In the genomic region with DNA sequence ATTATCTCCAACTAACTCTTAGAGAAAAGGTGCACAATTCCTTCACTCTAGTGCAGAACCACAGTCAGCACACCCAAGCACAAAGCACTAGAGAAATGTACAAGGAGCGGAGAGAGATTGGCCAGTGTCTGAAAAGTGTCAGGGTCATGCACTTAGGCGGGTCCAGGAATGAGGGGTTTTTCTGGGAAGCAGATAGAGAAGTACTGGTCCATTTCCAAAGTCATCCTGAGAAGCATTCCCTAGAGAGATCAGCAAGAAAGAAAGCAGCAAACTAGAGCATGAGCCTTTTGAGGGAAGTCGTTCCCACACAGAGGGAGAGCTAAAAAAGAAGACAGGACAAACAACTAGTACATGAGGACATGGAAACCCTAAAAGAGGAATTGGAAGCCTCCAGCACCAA, we compare ENCODE assay signal across 10 cellular contexts.
DNase-seq lines count a peak whose midpoint lies in the region; ATAC-seq and TF ChIP-seq lines count a peak whose summit lies in the region.
"Had no signal": no experiment of that assay in that cellular context is flagged by ENCODE, and none has a peak within 500 bp of the region (broad histone marks: within the 10 kb centered on the region; RNA-seq: fewer than 3 reads in every experiment).

No MANE protein-coding gene starts in this region.

- H3K4me1 ChIP-seq in CD4-positive, alpha-beta memory T cell (ENCODE audit: insufficient read depth, low read length): peaks cover 86% of the 10 kb centered on the region
- H3K4me1 ChIP-seq in GM23248 (ENCODE audit: insufficient read depth) (peaks cover 24% of the 10 kb centered on the region), mucosa of rectum (ENCODE audit: control insufficient read depth in 2 of 2, insufficient read depth in 2 of 2, low read length in 2 of 2) (peaks cover 15 to 21% of the 10 kb centered on the region in 2 donors)
- H3K4me1 ChIP-seq: gastrocnemius medialis, uterus had no signal

- H3K27me3 Mint-ChIP-seq in CD4-positive, alpha-beta memory T cell: no peaks in the 10 kb centered on the region
- H3K27me3 Mint-ChIP-seq in activated T-helper 17 cell treated with anti-CD3 and anti-CD28 coated beads, Interleukin-2, amount 50 U/mL, for 72 hours: no peaks in the 10 kb centered on the region

- H3K36me3 Mint-ChIP-seq in CD4-positive, alpha-beta memory T cell: peaks cover 12 to 66% of the 10 kb centered on the region in 2 donors
- peaks cover 49% of the 10 kb centered on the region for H3K36me3 Mint-ChIP-seq in activated T-helper 17 cell treated with anti-CD3 and anti-CD28 coated beads, Interleukin-2, amount 50 U/mL, for 72 hours (ENCODE audit: low read depth)

- POLR2A ChIA-PET in CD4-positive, alpha-beta memory T cell (lab: Charles Lee; ENCODE audit: partially characterized antibody): interaction anchor here (0.6 to 1.6 kb wide), 6 partner anchors 14 to 157 kb away, joined by 3 to 7 read pairs (median 3); no protein-coding TSS in a partner anchor

- H3K27me3 ChIP-seq in CD4-positive, alpha-beta memory T cell (ENCODE audit: insufficient read depth, low read length): no peaks in the 10 kb centered on the region
- H3K27me3 ChIP-seq in GM23248 (replicated peaks; ENCODE audit: insufficient read depth) (no peaks in the 10 kb centered on the region), mucosa of rectum (ENCODE audit: control insufficient read depth in 2 of 2, insufficient read depth in 2 of 2, low read length in 2 of 2) (peaks cover 6 to 7% of the 10 kb centered on the region in 2 donors), WERI-Rb-1 (ENCODE audit: insufficient read depth, low read depth, severe bottlenecking) (no peaks in the 10 kb centered on the region)
- H3K27me3 ChIP-seq: gastrocnemius medialis, uterus had no signal

- H3K36me3 ChIP-seq in CD4-positive, alpha-beta memory T cell (ENCODE audit: insufficient read depth, low read length): peaks cover 8% of the 10 kb centered on the region
- H3K36me3 ChIP-seq in GM23248 (ENCODE audit: low read depth) (no peaks in the 10 kb centered on the region), mucosa of rectum (ENCODE audit: control insufficient read depth in 2 of 2, insufficient read depth in 2 of 2, low read length in 2 of 2) (no peaks in the 10 kb centered on the region), WERI-Rb-1 (no peaks in the 10 kb centered on the region)
- H3K36me3 ChIP-seq: gastrocnemius medialis, uterus had no signal

- H3K9me3 Mint-ChIP-seq in CD4-positive, alpha-beta memory T cell: no peaks in the 10 kb centered on the region
- H3K9me3 Mint-ChIP-seq in activated T-helper 17 cell treated with anti-CD3 and anti-CD28 coated beads, Interleukin-2, amount 50 U/mL, for 72 hours: no peaks in the 10 kb centered on the region

- in situ Hi-C loops in GM23248 (cut with MboI): no loop called here

- H3K9ac ChIP-seq in GM23248 (peak overlapping the region; percentile 90), mucosa of rectum (ENCODE audit: low read depth in 1 of 2, low read length in 2 of 2) (no peak overlapping the region)

- intact Hi-C loops in CD4-positive, alpha-beta memory T cell (cut with micrococcal nuclease): loop anchor here (2.0 to 5.0 kb wide), 5 partner anchors 36 to 205 kb away; no protein-coding TSS in a partner anchor

- CTCF ChIA-PET in CD4-positive, alpha-beta memory T cell (lab: Charles Lee; ENCODE audit: partially characterized antibody): no interaction called here

- peaks cover 25% of the 10 kb centered on the region for H3F3A ChIP-seq in GM23248 (ENCODE audit: insufficient read depth)

- H3K27ac ChIP-seq in CD4-positive, alpha-beta memory T cell (ENCODE audit: low read depth, low read length): peak overlapping the region; percentile 92
- H3K27ac ChIP-seq in GM23248 (peak overlapping the region; percentile 100), mucosa of rectum (ENCODE audit: low read depth in 2 of 2, low read length in 2 of 2) (peak overlapping the region; percentile 26 to 34), WERI-Rb-1 (no peak overlapping the region)

- no peak for TF ChIP-seq CTCF in WERI-Rb-1 (IDR thresholded peaks at IDR 0.05; ENCODE audit: low read depth, low read length)

- peak overlapping the region; percentile 95 to 100 (median 98) for H3K27ac Mint-ChIP-seq in CD4-positive, alpha-beta memory T cell
- peak overlapping the region; percentile 96 for H3K27ac Mint-ChIP-seq in activated T-helper 17 cell treated with anti-CD3 and anti-CD28 coated beads, Interleukin-2, amount 50 U/mL, for 72 hours

- no peak for DNase-seq in CD4-positive, alpha-beta memory T cell
- DNase-seq in GM23248 (no peak), NCI-H1092 treated with DMSO at 0.1 percent for 48 hours (lab: John Stamatoyannopoulos, UW) (no peak), WERI-Rb-1 (no peak)
- no peak for DNase-seq in effector CD8-positive, alpha-beta T cell (lab: John Stamatoyannopoulos, UW)

- no peaks in the 10 kb centered on the region for H3K79me2 ChIP-seq in GM23248 (ENCODE audit: insufficient read depth)

- H3K4me1 Mint-ChIP-seq in CD4-positive, alpha-beta memory T cell: peaks cover 56 to 85% (median 70%) of the 10 kb centered on the region in 4 donors
- H3K4me1 Mint-ChIP-seq in activated T-helper 17 cell treated with anti-CD3 and anti-CD28 coated beads, Interleukin-2, amount 50 U/mL, for 72 hours: peaks cover 48% of the 10 kb centered on the region

- H3K4me3 Mint-ChIP-seq in CD4-positive, alpha-beta memory T cell: peak overlapping the region; percentile 12 to 75 (median 59)
- peak overlapping the region; percentile 80 for H3K4me3 Mint-ChIP-seq in activated T-helper 17 cell treated with anti-CD3 and anti-CD28 coated beads, Interleukin-2, amount 50 U/mL, for 72 hours

- peak overlapping the region; percentile 70 for H3K4me2 ChIP-seq in GM23248 (ENCODE audit: unreplicated experiment)

- no peaks in the 10 kb centered on the region for H3K9me3 ChIP-seq in CD4-positive, alpha-beta memory T cell (ENCODE audit: control insufficient read depth in 1 of 2, low read length in 2 of 2)
- no peaks in the 10 kb centered on the region for H3K9me3 ChIP-seq in GM23248 (ENCODE audit: low read depth)
- H3K9me3 ChIP-seq in mucosa of rectum (ENCODE audit: control insufficient read depth in 2 of 2, low read length in 2 of 2): no peaks in the 10 kb centered on the region
- H3K9me3 ChIP-seq in WERI-Rb-1 (ENCODE audit: severe bottlenecking): no peaks in the 10 kb centered on the region
- H3K9me3 ChIP-seq: gastrocnemius medialis, uterus had no signal

- no peaks in the 10 kb centered on the region for H3K9me2 ChIP-seq in GM23248 (ENCODE audit: insufficient read depth)

- no peak overlapping the region for H3K4me3 ChIP-seq in CD4-positive, alpha-beta memory T cell (ENCODE audit: low read length in 2 of 2)
- H3K4me3 ChIP-seq in GM23248 (peak overlapping the region; percentile 64), mucosa of rectum (ENCODE audit: low read length in 2 of 2) (no peak overlapping the region), WERI-Rb-1 (ENCODE audit: low read depth, low read length) (no peak overlapping the region)
- H3K4me3 ChIP-seq: gastrocnemius medialis, uterus had no signal

- no peaks in the 10 kb centered on the region for H4K20me1 ChIP-seq in GM23248 (ENCODE audit: insufficient read depth)

- no peak overlapping the region for H2AFZ ChIP-seq in GM23248

- WGBS in GM23248 (ENCODE audit: low coverage in 1 of 2, low lambda C conversion rate in 2 of 2, missing lambda C conversion rate in 2 of 2), 2 experiments: 35 to 39% methylated on average over 3 of the region's 3 CpGs

- ATAC-seq in activated T-helper 17 cell treated with anti-CD3 and anti-CD28 coated beads, Interleukin-2, amount 50 U/mL, for 72 hours (replicated peaks): peak; percentile 17
- ATAC-seq in HG03196 (IDR thresholded peaks at IDR 0.05; ENCODE audit: unreplicated experiment): no peak
